1 cellular context compared by ENCODE assay signal in the genomic region with DNA sequence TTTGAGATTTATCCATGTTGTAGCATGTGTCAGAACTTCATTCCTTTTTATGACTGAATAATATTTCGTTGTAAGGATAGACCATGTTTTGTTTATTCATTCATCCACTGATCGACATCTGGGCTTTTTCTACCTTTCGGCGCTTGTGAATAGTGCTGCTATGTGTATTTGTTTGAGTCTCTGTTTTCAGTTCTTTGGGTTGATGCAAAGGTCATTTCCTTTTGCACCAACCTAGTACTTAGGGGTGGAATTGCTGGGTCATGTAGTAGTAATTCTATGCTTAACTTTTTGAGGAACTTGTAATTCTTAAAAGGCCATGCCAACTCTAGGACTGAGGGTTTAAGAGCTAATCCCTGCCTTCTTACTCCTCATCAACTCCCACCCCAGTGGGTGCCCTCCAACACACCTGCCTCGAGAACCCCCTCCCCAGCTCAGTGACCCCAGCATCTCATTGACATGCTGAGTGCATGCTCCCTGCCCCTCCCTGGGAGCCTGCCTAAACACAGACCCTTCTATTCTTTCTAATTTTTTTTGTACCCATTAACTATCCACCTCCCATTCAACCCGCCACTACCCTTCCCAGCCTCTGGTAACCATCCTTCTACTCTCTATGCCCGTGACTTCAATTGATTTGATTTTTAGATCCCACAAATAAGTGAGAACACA.
TF ChIP-seq lines count a peak whose summit lies in the region.

No MANE protein-coding gene starts in this region.

TF ChIP-seq in HepG2, 621 proteins besides CTCF, POLR2A, EP300 and RAD21 (continued from another document and continues in another):
- TF ChIP-seq, protein P1, sequence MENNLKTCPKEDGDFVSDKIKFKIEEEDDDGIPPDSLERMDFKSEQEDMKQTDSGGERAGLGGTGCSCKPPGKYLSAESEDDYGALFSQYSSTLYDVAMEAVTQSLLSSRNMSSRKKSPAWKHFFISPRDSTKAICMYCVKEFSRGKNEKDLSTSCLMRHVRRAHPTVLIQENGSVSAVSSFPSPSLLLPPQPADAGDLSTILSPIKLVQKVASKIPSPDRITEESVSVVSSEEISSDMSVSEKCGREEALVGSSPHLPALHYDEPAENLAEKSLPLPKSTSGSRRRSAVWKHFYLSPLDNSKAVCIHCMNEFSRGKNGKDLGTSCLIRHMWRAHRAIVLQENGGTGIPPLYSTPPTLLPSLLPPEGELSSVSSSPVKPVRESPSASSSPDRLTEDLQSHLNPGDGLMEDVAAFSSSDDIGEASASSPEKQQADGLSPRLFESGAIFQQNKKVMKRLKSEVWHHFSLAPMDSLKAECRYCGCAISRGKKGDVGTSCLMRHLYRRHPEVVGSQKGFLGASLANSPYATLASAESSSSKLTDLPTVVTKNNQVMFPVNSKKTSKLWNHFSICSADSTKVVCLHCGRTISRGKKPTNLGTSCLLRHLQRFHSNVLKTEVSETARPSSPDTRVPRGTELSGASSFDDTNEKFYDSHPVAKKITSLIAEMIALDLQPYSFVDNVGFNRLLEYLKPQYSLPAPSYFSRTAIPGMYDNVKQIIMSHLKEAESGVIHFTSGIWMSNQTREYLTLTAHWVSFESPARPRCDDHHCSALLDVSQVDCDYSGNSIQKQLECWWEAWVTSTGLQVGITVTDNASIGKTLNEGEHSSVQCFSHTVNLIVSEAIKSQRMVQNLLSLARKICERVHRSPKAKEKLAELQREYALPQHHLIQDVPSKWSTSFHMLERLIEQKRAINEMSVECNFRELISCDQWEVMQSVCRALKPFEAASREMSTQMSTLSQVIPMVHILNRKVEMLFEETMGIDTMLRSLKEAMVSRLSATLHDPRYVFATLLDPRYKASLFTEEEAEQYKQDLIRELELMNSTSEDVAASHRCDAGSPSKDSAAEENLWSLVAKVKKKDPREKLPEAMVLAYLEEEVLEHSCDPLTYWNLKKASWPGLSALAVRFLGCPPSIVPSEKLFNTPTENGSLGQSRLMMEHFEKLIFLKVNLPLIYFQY (CRISPR knock-in tag; IDR thresholded peaks at IDR 0.05; ENCODE audit: borderline replicate concordance), result peak; percentile 50; the same call in 1 of the 2 replicates
- TF ChIP-seq ZSCAN12 (CRISPR knock-in tag; IDR thresholded peaks at IDR 0.05) (no peak), POLR2G (IDR thresholded peaks at IDR 0.05; ENCODE audit: low read depth, low read length) (no peak), NFE2L2 (IDR thresholded peaks at IDR 0.05; ENCODE audit: low read length) (peak; percentile 11; the same call in 1 of the 2 replicates), ELF1 (CRISPR knock-in tag; IDR thresholded peaks at IDR 0.05) (peak; percentile 28; the same call in 1 of the 2 replicates), NONO (IDR thresholded peaks at IDR 0.05) (no peak), NONO (CRISPR knock-in tag; conservative IDR thresholded peaks at IDR 0.05) (no peak), ZNF136 (CRISPR knock-in tag; IDR thresholded peaks at IDR 0.05; ENCODE audit: low read depth) (0 out of 2 replicates have a peak, but pooled peaks have one; percentile 48), ZNF335 (CRISPR knock-in tag; IDR thresholded peaks at IDR 0.05) (0 out of 2 replicates have a peak, but pooled peaks have one; percentile 42), TBP (CRISPR knock-in tag; IDR thresholded peaks at IDR 0.05) (no peak), SAFB2 (CRISPR knock-in tag; IDR thresholded peaks at IDR 0.05; ENCODE audit: borderline replicate concordance, low read depth) (0 out of 2 replicates have a peak, but pooled peaks have one; percentile 23), MED8 (CRISPR knock-in tag; IDR thresholded peaks at IDR 0.05; ENCODE audit: insufficient replicate concordance) (no peak), IKZF1 (IDR thresholded peaks at IDR 0.05) (no peak), CEBPG (CRISPR knock-in tag; IDR thresholded peaks at IDR 0.05) (peak; percentile 64), ZNF382 (CRISPR knock-in tag; IDR thresholded peaks at IDR 0.05; ENCODE audit: borderline replicate concordance) (no peak), MEF2D (CRISPR knock-in tag; IDR thresholded peaks at IDR 0.05) (peak; percentile 86), ARNTL (CRISPR knock-in tag; IDR thresholded peaks at IDR 0.05) (no peak), KDM2A (CRISPR knock-in tag; IDR thresholded peaks at IDR 0.05; ENCODE audit: borderline replicate concordance, low read depth) (no peak), ARHGAP35 (CRISPR knock-in tag; IDR thresholded peaks at IDR 0.05; ENCODE audit: borderline replicate concordance) (no peak), ZSCAN30 (CRISPR knock-in tag; IDR thresholded peaks at IDR 0.05) (no peak), ZNF724P (CRISPR knock-in tag; IDR thresholded peaks at IDR 0.05; ENCODE audit: borderline replicate concordance) (no peak), HNF4G (IDR thresholded peaks at IDR 0.05; ENCODE audit: borderline replicate concordance, low read depth, low read length) (peak; percentile 80), HNF4G (CRISPR knock-in tag; IDR thresholded peaks at IDR 0.05; ENCODE audit: borderline replicate concordance, low read depth) (peak; percentile 36; the same call in 1 of the 2 replicates), SKI (IDR thresholded peaks at IDR 0.05; ENCODE audit: partially characterized antibody) (peak; percentile 15), ZNF780A (CRISPR knock-in tag; IDR thresholded peaks at IDR 0.05) (no peak), ZNF263 (CRISPR knock-in tag; IDR thresholded peaks at IDR 0.05) (no peak), CEBPB (IDR thresholded peaks at IDR 0.05; ENCODE audit: borderline replicate concordance, low read depth, low read length) (no peak), KLF16 (CRISPR knock-in tag; IDR thresholded peaks at IDR 0.05) (no peak), NR3C1 (CRISPR knock-in tag; IDR thresholded peaks at IDR 0.05) (no peak), FOXK1 (CRISPR knock-in tag; IDR thresholded peaks at IDR 0.05; ENCODE audit: borderline replicate concordance, low read depth) (peak; percentile 63; the same call in 1 of the 2 replicates), FOXK2 (IDR thresholded peaks at IDR 0.05) (0 out of 2 replicates have a peak, but pooled peaks have one; percentile 9), RELA (CRISPR knock-in tag; IDR thresholded peaks at IDR 0.05) (no peak), ZNF768 (CRISPR knock-in tag; IDR thresholded peaks at IDR 0.05) (peak; percentile 14; the same call in 1 of the 2 replicates), ERF (CRISPR knock-in tag; IDR thresholded peaks at IDR 0.05) (0 out of 2 replicates have a peak, but pooled peaks have one; percentile 37), ZMYM3 (CRISPR knock-in tag; IDR thresholded peaks at IDR 0.05) (peak; percentile 80; the same call in 1 of the 2 replicates), DPF2 (CRISPR knock-in tag; IDR thresholded peaks at IDR 0.05; ENCODE audit: borderline replicate concordance, low read depth) (peak; percentile 27; the same call in 1 of the 2 replicates), ZFYVE20 (CRISPR knock-in tag; IDR thresholded peaks at IDR 0.05; ENCODE audit: borderline replicate concordance, low read depth) (no peak), U2AF1 (optimal IDR thresholded peaks at IDR 0.05; ENCODE audit: low read depth, low read length) (no peak), ETV5 (CRISPR knock-in tag; IDR thresholded peaks at IDR 0.05; ENCODE audit: borderline replicate concordance) (peak; percentile 65; the same call in 1 of the 2 replicates), ZNF260 (CRISPR knock-in tag; IDR thresholded peaks at IDR 0.05; ENCODE audit: borderline replicate concordance, low read depth) (no peak), ZSCAN21 (CRISPR knock-in tag; IDR thresholded peaks at IDR 0.05; ENCODE audit: borderline replicate concordance) (no peak), FOXC1 (CRISPR knock-in tag; IDR thresholded peaks at IDR 0.05; ENCODE audit: borderline replicate concordance) (no peak), ZKSCAN8 (CRISPR knock-in tag; IDR thresholded peaks at IDR 0.05; ENCODE audit: borderline replicate concordance) (0 out of 2 replicates have a peak, but pooled peaks have one; percentile 36)
- TF ChIP-seq, protein P2, sequence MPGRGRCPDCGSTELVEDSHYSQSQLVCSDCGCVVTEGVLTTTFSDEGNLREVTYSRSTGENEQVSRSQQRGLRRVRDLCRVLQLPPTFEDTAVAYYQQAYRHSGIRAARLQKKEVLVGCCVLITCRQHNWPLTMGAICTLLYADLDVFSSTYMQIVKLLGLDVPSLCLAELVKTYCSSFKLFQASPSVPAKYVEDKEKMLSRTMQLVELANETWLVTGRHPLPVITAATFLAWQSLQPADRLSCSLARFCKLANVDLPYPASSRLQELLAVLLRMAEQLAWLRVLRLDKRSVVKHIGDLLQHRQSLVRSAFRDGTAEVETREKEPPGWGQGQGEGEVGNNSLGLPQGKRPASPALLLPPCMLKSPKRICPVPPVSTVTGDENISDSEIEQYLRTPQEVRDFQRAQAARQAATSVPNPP (CRISPR knock-in tag; IDR thresholded peaks at IDR 0.05), result no peak
- TF ChIP-seq, protein P3, sequence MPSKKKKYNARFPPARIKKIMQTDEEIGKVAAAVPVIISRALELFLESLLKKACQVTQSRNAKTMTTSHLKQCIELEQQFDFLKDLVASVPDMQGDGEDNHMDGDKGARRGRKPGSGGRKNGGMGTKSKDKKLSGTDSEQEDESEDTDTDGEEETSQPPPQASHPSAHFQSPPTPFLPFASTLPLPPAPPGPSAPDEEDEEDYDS (CRISPR knock-in tag; IDR thresholded peaks at IDR 0.05), result no peak
- TF ChIP-seq, protein P4, sequence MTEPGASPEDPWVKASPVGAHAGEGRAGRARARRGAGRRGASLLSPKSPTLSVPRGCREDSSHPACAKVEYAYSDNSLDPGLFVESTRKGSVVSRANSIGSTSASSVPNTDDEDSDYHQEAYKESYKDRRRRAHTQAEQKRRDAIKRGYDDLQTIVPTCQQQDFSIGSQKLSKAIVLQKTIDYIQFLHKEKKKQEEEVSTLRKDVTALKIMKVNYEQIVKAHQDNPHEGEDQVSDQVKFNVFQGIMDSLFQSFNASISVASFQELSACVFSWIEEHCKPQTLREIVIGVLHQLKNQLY (CRISPR knock-in tag; IDR thresholded peaks at IDR 0.05), result 0 out of 2 replicates have a peak, but pooled peaks have one; percentile 46
- TF ChIP-seq, protein P5, sequence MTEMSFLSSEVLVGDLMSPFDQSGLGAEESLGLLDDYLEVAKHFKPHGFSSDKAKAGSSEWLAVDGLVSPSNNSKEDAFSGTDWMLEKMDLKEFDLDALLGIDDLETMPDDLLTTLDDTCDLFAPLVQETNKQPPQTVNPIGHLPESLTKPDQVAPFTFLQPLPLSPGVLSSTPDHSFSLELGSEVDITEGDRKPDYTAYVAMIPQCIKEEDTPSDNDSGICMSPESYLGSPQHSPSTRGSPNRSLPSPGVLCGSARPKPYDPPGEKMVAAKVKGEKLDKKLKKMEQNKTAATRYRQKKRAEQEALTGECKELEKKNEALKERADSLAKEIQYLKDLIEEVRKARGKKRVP (CRISPR knock-in tag; IDR thresholded peaks at IDR 0.05), result no peak
- TF ChIP-seq, protein P6, sequence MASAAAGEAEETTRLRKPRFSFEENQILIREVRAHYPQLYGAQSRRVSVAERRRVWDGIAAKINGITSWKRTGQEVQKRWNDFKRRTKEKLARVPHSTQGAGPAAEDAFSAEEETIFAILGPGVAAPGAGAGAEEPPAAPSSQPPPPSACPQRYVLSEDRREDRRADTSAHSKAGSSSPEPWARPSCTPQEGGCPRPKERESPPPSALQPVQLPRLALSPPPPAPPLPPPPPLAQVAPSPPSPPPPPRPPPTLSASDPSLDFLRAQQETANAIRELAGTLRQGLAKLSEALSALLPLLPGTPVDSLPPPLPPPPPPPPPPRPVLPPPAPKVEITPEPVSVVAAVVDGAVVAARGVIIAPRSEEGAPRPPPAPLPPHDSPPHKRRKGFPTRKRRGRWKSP (CRISPR knock-in tag; IDR thresholded peaks at IDR 0.05), result no peak
- TF ChIP-seq, protein P7, sequence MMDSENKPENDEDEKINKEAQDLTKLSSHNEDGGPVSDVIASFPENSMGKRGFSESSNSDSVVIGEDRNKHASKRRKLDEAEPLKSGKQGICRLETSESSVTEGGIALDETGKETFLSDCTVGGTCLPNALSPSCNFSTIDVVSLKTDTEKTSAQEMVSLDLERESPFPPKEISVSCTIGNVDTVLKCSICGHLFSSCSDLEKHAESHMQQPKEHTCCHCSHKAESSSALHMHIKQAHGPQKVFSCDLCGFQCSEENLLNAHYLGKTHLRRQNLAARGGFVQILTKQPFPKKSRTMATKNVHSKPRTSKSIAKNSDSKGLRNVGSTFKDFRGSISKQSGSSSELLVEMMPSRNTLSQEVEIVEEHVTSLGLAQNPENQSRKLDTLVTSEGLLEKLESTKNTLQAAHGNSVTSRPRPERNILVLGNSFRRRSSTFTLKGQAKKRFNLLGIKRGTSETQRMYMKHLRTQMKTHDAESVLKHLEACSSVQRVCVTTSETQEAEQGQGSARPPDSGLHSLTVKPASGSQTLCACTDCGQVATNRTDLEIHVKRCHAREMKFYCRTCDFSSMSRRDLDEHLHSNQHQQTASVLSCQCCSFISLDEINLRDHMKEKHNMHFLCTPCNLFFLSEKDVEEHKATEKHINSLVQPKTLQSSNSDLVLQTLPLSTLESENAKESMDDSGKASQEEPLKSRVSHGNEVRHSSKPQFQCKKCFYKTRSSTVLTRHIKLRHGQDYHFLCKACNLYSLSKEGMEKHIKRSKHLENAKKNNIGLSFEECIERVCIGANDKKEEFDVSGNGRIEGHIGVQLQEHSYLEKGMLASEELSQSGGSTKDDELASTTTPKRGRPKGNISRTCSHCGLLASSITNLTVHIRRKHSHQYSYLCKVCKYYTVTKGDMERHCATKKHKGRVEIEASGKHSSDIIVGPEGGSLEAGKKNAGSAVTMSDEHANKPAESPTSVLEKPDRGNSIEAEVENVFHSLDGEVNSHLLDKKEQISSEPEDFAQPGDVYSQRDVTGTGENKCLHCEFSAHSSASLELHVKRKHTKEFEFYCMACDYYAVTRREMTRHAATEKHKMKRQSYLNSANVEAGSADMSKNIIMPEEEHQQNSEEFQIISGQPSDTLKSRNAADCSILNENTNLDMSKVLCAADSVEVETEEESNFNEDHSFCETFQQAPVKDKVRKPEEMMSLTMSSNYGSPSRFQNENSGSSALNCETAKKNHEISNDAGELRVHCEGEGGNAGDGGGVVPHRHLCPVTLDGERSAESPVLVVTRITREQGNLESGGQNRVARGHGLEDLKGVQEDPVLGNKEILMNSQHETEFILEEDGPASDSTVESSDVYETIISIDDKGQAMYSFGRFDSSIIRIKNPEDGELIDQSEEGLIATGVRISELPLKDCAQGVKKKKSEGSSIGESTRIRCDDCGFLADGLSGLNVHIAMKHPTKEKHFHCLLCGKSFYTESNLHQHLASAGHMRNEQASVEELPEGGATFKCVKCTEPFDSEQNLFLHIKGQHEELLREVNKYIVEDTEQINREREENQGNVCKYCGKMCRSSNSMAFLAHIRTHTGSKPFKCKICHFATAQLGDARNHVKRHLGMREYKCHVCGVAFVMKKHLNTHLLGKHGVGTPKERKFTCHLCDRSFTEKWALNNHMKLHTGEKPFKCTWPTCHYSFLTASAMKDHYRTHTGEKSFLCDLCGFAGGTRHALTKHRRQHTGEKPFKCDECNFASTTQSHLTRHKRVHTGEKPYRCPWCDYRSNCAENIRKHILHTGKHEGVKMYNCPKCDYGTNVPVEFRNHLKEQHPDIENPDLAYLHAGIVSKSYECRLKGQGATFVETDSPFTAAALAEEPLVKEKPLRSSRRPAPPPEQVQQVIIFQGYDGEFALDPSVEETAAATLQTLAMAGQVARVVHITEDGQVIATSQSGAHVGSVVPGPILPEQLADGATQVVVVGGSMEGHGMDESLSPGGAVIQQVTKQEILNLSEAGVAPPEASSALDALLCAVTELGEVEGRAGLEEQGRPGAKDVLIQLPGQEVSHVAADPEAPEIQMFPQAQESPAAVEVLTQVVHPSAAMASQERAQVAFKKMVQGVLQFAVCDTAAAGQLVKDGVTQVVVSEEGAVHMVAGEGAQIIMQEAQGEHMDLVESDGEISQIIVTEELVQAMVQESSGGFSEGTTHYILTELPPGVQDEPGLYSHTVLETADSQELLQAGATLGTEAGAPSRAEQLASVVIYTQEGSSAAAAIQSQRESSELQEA (CRISPR knock-in tag; IDR thresholded peaks at IDR 0.05; ENCODE audit: not compliant biosample characterization), result no peak
